In the genomic region with DNA sequence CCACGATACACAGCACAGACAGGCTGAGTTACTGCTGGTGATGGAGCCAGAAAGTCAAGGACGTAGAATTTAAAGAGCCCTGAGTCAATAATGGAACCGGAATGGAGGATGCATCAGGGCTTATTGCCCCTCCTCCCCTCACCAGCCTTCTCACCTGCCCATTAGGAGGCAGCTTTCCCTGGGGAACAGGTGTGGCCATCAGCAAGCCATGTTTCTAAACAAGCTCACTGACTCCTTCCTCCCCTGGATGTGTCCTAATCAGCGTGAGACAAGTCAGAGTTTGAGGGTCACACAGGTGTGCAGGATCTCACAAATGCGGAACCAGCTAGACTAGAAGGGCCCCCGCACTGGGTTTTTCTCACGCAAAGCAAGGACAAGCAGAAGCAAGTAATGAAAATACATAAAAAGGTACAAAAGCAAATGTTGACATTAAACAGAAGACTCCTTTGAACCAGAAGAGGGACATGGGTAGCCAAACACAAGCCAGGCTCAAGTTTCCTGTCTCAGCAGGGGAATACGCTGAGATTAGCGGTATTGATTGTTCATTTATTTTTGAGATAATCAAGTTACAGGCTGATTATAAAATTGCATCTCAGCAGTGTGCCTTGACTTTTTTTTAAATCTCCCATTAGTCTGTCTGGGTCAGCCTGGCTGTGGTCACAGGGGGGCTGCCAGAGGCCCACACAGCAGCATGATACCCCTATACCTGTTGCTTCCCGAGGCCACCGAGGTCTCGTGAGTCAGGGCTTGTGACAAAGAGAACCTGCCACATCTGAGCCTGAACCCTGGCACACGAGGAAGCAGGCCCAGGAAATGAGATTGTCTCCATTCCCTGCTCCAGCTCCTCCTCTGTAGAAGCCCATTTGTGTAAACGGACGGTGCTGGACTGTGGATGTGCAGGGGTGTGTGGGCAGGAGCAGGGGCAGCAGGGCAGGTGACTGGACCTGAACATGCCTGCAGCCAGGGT, we compare ENCODE assay signal across 16 cellular contexts. TPM values are rescaled to one million over a fixed set of nuclear protein-coding genes. Genes with fewer than 3 reads are reported as not detected.
DNase-seq lines count a peak whose midpoint lies in the region; ATAC-seq, FAIRE-seq and TF ChIP-seq lines count a peak whose summit lies in the region.
"Had no signal": no experiment of that assay in that cellular context is flagged by ENCODE, and none has a peak within 500 bp of the region (broad histone marks: within the 10 kb centered on the region; RNA-seq: fewer than 3 reads in every experiment).

No MANE protein-coding gene starts in this region.

- no peak overlapping the region for H3K4me3 ChIP-seq in transverse colon
- H3K4me3 ChIP-seq: GM12878, SJCRH30, smooth muscle cell had no signal

- H3K27ac ChIP-seq in C4-2B (0 out of 2 replicates have a peak overlapping the region, but pooled peaks have one; percentile 11), transverse colon (peak overlapping the region in 2 of 4 donors; percentile 6 to 58)
- H3K27ac ChIP-seq: SJCRH30 had no signal

- TF ChIP-seq CTCF in C4-2B (conservative IDR thresholded peaks at IDR 0.05) (no peak), transverse colon (IDR thresholded peaks at IDR 0.05) (no peak)

- 61 to 80% methylated on average over 3 to 15 of the region's 15 CpGs for WGBS in transverse colon (ENCODE audit: low coverage in 1 of 2), 2 donors

- no peak for ATAC-seq in GM21515 (IDR thresholded peaks at IDR 0.05; ENCODE audit: unreplicated experiment)
- ATAC-seq: GM12878 had no signal

- no peaks in the 10 kb centered on the region for H3K36me3 ChIP-seq in transverse colon
- H3K36me3 ChIP-seq: SJCRH30 had no signal

- peaks cover 0 to 4% (median 2%) of the 10 kb centered on the region in 4 donors for H3K4me1 ChIP-seq in transverse colon

- DNase-seq in NCI-H1105 treated with DMSO at 0.1 percent for 48 hours (lab: John Stamatoyannopoulos, UW) (peak; percentile 76), NCI-H526 treated with DMSO at 0.1 percent for 48 hours (lab: John Stamatoyannopoulos, UW) (peak; percentile 47), transverse colon (no peak), activated gamma-delta T cell treated with Interleukin-2 at 50 U/mL for 16 hours (no peak), superior temporal gyrus (ENCODE audit: extremely low spot score) (no peak)
- DNase-seq: activated B cell treated with CpG ODN at 0.5 μM for 24 hours, amygdala, foreskin melanocyte, KBM-7 had no signal

- in situ Hi-C loops in transverse colon (cut with MboI; ENCODE audit: low pct_ligation_motif_present in 1 of 4, low pct_unique_long_range_greater_than_20kb in 1 of 4, low sequenced_read_pairs in 3 of 4), result loop anchor here (25.0 kb wide), 1 partner anchor 559 kb away; no protein-coding TSS in a partner anchor

- H3K27me3 ChIP-seq in transverse colon, result no peaks in the 10 kb centered on the region
- H3K27me3 ChIP-seq: SJCRH30 had no signal

- TF ChIP-seq EP300 in transverse colon (IDR thresholded peaks at IDR 0.05; ENCODE audit: low read depth), result no peak

- peak; percentile 47 for FAIRE-seq in islet of Langerhans (lab: Jason Lieb, UNC)
- FAIRE-seq: GM12878 had no signal

- intact Hi-C loops in transverse colon (cut with DNase I; ENCODE audit: low total_unique reads), result no loop called here

- H3K9me3 ChIP-seq in transverse colon, result no peaks in the 10 kb centered on the region
- H3K9me3 ChIP-seq: SJCRH30 had no signal

- TF ChIP-seq POLR2A in transverse colon (IDR thresholded peaks at IDR 0.05), result no peak

RNA-seq across cellular contexts. Expression of a gene that starts 37.4 kb away (rescaled TPM):
- total RNA-seq in transverse colon, result under 1 TPM in 2 of 4 donors, not detected in 2; 0.27 to 0.79 TPM
- total RNA-seq: A673, activated B cell treated with CpG ODN at 0.5 μM for 24 hours, GM12878 had no signal

Comparison
In these comparisons a context has a peak if more than half of its experiments do, and no peak if none do; other contexts are left out.
1. DNase-seq: peak in NCI-H1105 treated with DMSO at 0.1 percent for 48 hours (single experiment) and NCI-H526 treated with DMSO at 0.1 percent for 48 hours (single experiment); none in transverse colon (single experiment), activated gamma-delta T cell treated with Interleukin-2 at 50 U/mL for 16 hours (single experiment) and superior temporal gyrus (single experiment).